ENCODE assay signal across 18 cellular contexts in genomic region chr6:55964136-55964535, GRCh38.
"Had no signal": no experiment of that assay in that cellular context is flagged by ENCODE, and none has a peak within 500 bp of the region (broad histone marks: within the 10 kb centered on the region; RNA-seq: fewer than 3 reads in every experiment).

No MANE protein-coding gene starts in this region.

- DNase-seq: effector CD4-positive, alpha-beta T cell; endodermal cell; erythroblast; foreskin keratinocyte; heart right ventricle; islet precursor cell; lower lobe of right lung; mesenchymal stem cell; midbrain; psoas muscle; retina; sigmoid colon; stimulated activated CD4-positive, alpha-beta T cell treated with anti-CD3 and anti-CD28 coated beads, Interleukin-2, amount 100 ng/mL, for 24 hours; stimulated activated CD4-positive, alpha-beta T cell treated with anti-CD3 and anti-CD28 coated beads, Interleukin-4, amount 100 ng/mL, for 4 hours; stimulated activated naive B cell treated with anti-CD40 and anti-IgM and Interleukin-4, amounts not matched to agents 10 μg/mL and 1 μg/mL and 100 μg/mL, for 72 hours; stimulated activated naive CD8-positive, alpha-beta T cell treated with anti-CD3 and anti-CD28 coated beads, Interleukin-15, amount 100 ng/mL, for 72 hours had no signal

- ATAC-seq: foreskin keratinocyte; left lobe of liver; lower lobe of right lung; natural killer cell treated with Interleukin-12 subunit alpha and Interleukin-12 subunit beta and Interleukin-15 and Interleukin-18, amount 100 ng/mL, for 72 hours; psoas muscle; stimulated activated naive B cell treated with anti-CD40 and anti-IgM and Interleukin-4, amounts not matched to agents 10 μg/mL and 1 μg/mL and 100 μg/mL, for 72 hours; stimulated activated naive CD8-positive, alpha-beta T cell treated with anti-CD3 and anti-CD28 coated beads, Interleukin-15, amount 100 ng/mL, for 72 hours had no signal
